15 cellular contexts compared by ENCODE assay signal in genomic region chr7:67825356-67825755, GRCh38.
DNase-seq lines count a peak whose midpoint lies in the region; TF ChIP-seq lines count a peak whose summit lies in the region.
"Had no signal": no experiment of that assay in that cellular context is flagged by ENCODE, and none has a peak within 500 bp of the region (broad histone marks: within the 10 kb centered on the region; RNA-seq: fewer than 3 reads in every experiment).

No MANE protein-coding gene starts in this region.

- DNase-seq in G401 (ENCODE audit: low spot score): peak; percentile 90
- DNase-seq in NCI-H1694 (lab: John Stamatoyannopoulos, UW): peak; percentile 76
- peak; percentile 90 for DNase-seq in cerebellar cortex (ENCODE audit: low spot score)
- DNase-seq in pons (ENCODE audit: low spot score): peak; percentile 2
- no peak for DNase-seq in Kasumi-1 (lab: John Stamatoyannopoulos, UW)
- no peak for DNase-seq in GM10266 (ENCODE audit: extremely low spot score)
- DNase-seq: Calu3; CD4-positive, alpha-beta memory T cell; COR-L47; DMS79; EL; GF-D8; GM23248; H7; HCEC 1CT had no signal

- in situ Hi-C loops in G401 (cut with HindIII; ENCODE audit: low sequenced_read_pairs): no loop called here

- TF ChIP-seq CTCF in GM10266 (IDR thresholded peaks at IDR 0.05; ENCODE audit: control insufficient read depth, insufficient read depth, low read depth, missing control alignments): no peak

Comparison
In these comparisons a context has a peak if more than half of its experiments do, and no peak if none do; other contexts are left out.
1. DNase-seq: peak in G401 (single experiment), NCI-H1694 (single experiment), cerebellar cortex (single experiment) and pons (single experiment); none in Kasumi-1 (0 of 2) and GM10266 (single experiment).